In the genomic region with DNA sequence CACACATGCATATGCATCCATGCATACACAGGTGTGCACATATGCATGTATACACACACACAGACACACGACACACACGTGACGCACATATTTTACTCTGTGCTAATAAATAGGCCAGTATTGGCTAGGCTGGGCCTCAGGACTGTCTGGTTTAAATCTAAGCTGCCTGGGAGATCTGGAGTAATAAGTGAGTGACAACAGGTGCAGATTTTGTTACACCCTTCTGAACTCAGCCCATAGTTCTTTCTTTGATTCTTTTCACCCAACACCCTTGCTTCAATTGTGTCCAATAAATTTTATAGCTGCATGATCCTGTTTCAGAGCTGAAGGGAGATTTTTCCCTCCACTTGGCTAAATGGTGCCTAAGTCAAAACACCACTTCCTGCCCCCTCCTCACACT, we compare ENCODE assay signal across 31 cellular contexts.
"Had no signal": no experiment of that assay in that cellular context is flagged by ENCODE, and none has a peak within 500 bp of the region (broad histone marks: within the 10 kb centered on the region; RNA-seq: fewer than 3 reads in every experiment).

No MANE protein-coding gene starts in this region.

- H3K36me3 Mint-ChIP-seq: activated CD4-positive, alpha-beta memory T cell treated with anti-CD3 and anti-CD28 coated beads for 36 hours; activated naive CD4-positive, alpha-beta T cell treated with anti-CD3 and anti-CD28 coated beads, Interleukin-2, amount 10 ng/mL, durations not matched to agents 7 days and 5 days had no signal

- H3K4me3 ChIP-seq: breast epithelium, heart right ventricle, left lung, lower lobe of right lung, right atrium auricular region, testis, transverse colon, vagina had no signal

- H3K27ac ChIP-seq: breast epithelium, foreskin keratinocyte, heart right ventricle, left lung, lower lobe of right lung, parathyroid adenoma, right atrium auricular region, testis, vagina, VCaP had no signal

- H3K27me3 Mint-ChIP-seq: activated CD4-positive, alpha-beta memory T cell treated with anti-CD3 and anti-CD28 coated beads for 36 hours; activated naive CD4-positive, alpha-beta T cell treated with anti-CD3 and anti-CD28 coated beads, Interleukin-2, amount 10 ng/mL, durations not matched to agents 7 days and 5 days; activated T-cell treated with anti-CD3 and anti-CD28 coated beads, Interleukin-2, amount 50 U/mL, for 24 hours; naive thymus-derived CD4-positive, alpha-beta T cell had no signal

- H3K36me3 ChIP-seq: breast epithelium, heart right ventricle, left lung, lower lobe of right lung, right atrium auricular region, transverse colon, vagina had no signal

- ATAC-seq: activated CD4-positive, CD25-positive, alpha-beta regulatory T cell treated with anti-CD3 and anti-CD28 coated beads, Interleukin-2, amount 50 U/mL, for 24 hours; esophagus mucosa; foreskin keratinocyte; heart right ventricle; lower lobe of right lung; naive thymus-derived CD4-positive, alpha-beta T cell; stimulated activated naive CD8-positive, alpha-beta T cell treated with anti-CD3 and anti-CD28 coated beads, Interleukin-15, Interleukin-2, amounts not matched to agents 100 U/mL and 50 U/mL, for 24 hours had no signal

- H3K9me3 ChIP-seq: breast epithelium, heart right ventricle, left lung, lower lobe of right lung, right atrium auricular region, testis, transverse colon, vagina had no signal

- H3K4me3 Mint-ChIP-seq: activated CD4-positive, alpha-beta memory T cell treated with anti-CD3 and anti-CD28 coated beads for 36 hours; activated naive CD4-positive, alpha-beta T cell treated with anti-CD3 and anti-CD28 coated beads, Interleukin-2, amount 10 ng/mL, durations not matched to agents 7 days and 5 days; activated T-cell treated with anti-CD3 and anti-CD28 coated beads, Interleukin-2, amount 50 U/mL, for 24 hours; endodermal cell; naive thymus-derived CD4-positive, alpha-beta T cell; neural crest cell; T-helper 1 cell treated with Interleukin-12 subunit alpha and Interleukin-12 subunit beta and Interleukin-4 antibody, amounts not matched to agents 30 μg/mL and 1 μg/mL, for 36 hours had no signal

- H3K4me1 Mint-ChIP-seq: activated naive CD4-positive, alpha-beta T cell treated with anti-CD3 and anti-CD28 coated beads, Interleukin-2, amount 10 ng/mL, durations not matched to agents 7 days and 5 days had no signal

- H3K27ac Mint-ChIP-seq: activated CD4-positive, alpha-beta memory T cell treated with anti-CD3 and anti-CD28 coated beads for 36 hours; activated naive CD4-positive, alpha-beta T cell treated with anti-CD3 and anti-CD28 coated beads, Interleukin-2, amount 10 ng/mL, durations not matched to agents 7 days and 5 days; activated T-cell treated with anti-CD3 and anti-CD28 coated beads, Interleukin-2, amount 50 U/mL, for 24 hours; endodermal cell; naive thymus-derived CD4-positive, alpha-beta T cell; T-helper 1 cell treated with Interleukin-12 subunit alpha and Interleukin-12 subunit beta and Interleukin-4 antibody, amounts not matched to agents 30 μg/mL and 1 μg/mL, for 36 hours had no signal

- DNase-seq: activated CD4-positive, alpha-beta memory T cell treated with anti-CD3 and anti-CD28 coated beads for 36 hours; activated CD4-positive, alpha-beta T cell treated with anti-CD3 and anti-CD28 coated beads for 48 hours; activated CD8-positive, alpha-beta memory T cell treated with anti-CD3 and anti-CD28 coated beads, Interleukin-2, amount 50 U/mL, for 48 hours; activated gamma-delta T cell; activated naive CD4-positive, alpha-beta T cell treated with anti-CD3 and anti-CD28 coated beads, Interleukin-2, amount 10 ng/mL, durations not matched to agents 7 days and 5 days; activated T-cell treated with anti-CD3 and anti-CD28 coated beads, Interleukin-2, amount 50 U/mL, for 24 hours; amniotic stem cell; central memory CD4-positive, alpha-beta T cell; endodermal cell; foreskin keratinocyte; heart right ventricle; left lung; lower lobe of right lung; mesendoderm; naive thymus-derived CD4-positive, alpha-beta T cell; nucleus accumbens; stimulated activated CD4-positive, alpha-beta T cell treated with anti-CD3 and anti-CD28 coated beads, Interleukin-12 subunit alpha, Interleukin-12 subunit beta, amount 100 ng/mL, for 4 hours; stimulated activated CD4-positive, alpha-beta T cell treated with anti-CD3 and anti-CD28 coated beads, Interleukin-4, amount 100 ng/mL, for 1 hour; stimulated activated naive CD8-positive, alpha-beta T cell treated with anti-CD3 and anti-CD28 coated beads, Interleukin-15, Interleukin-2, amounts not matched to agents 100 U/mL and 50 U/mL, for 24 hours; T-helper 9 cell; testis; transverse colon had no signal

- H3K4me1 ChIP-seq: breast epithelium, parathyroid adenoma, testis had no signal

- H3K9me3 Mint-ChIP-seq: activated CD4-positive, alpha-beta memory T cell treated with anti-CD3 and anti-CD28 coated beads for 36 hours; activated naive CD4-positive, alpha-beta T cell treated with anti-CD3 and anti-CD28 coated beads, Interleukin-2, amount 10 ng/mL, durations not matched to agents 7 days and 5 days; activated T-cell treated with anti-CD3 and anti-CD28 coated beads, Interleukin-2, amount 50 U/mL, for 24 hours; endodermal cell; neural crest cell had no signal

- H3K27me3 ChIP-seq: breast epithelium, foreskin keratinocyte, heart right ventricle, left lung, right atrium auricular region, testis, transverse colon, vagina had no signal
